In genomic region chr5:60503771-60504170, GRCh38 we compare ENCODE assay signal across 13 cellular contexts.
A peak's percentile ranks its signal among the peaks of the same experiment; 100 is the strongest.
DNase-seq lines count a peak whose midpoint lies in the region; ATAC-seq and TF ChIP-seq lines count a peak whose summit lies in the region.
"Had no signal": no experiment of that assay in that cellular context is flagged by ENCODE, and none has a peak within 500 bp of the region (broad histone marks: within the 10 kb centered on the region; RNA-seq: fewer than 3 reads in every experiment).

No MANE protein-coding gene starts in this region.

- no peaks in the 10 kb centered on the region for H3K27me3 Mint-ChIP-seq in progenitor cell of endocrine pancreas
- H3K27me3 Mint-ChIP-seq: activated naive CD8-positive, alpha-beta T cell treated with anti-CD3 and anti-CD28 coated beads for 36 hours; memory B cell had no signal

- ATAC-seq in GM19025 (IDR thresholded peaks at IDR 0.05; ENCODE audit: low read depth, unreplicated experiment) = peak; percentile 74
- peak; percentile 75 for ATAC-seq in GM21723 (IDR thresholded peaks at IDR 0.05; ENCODE audit: unreplicated experiment)
- ATAC-seq in HG03175 (IDR thresholded peaks at IDR 0.05; ENCODE audit: unreplicated experiment) = peak; percentile 81

- TF ChIP-seq CTCF in progenitor cell of endocrine pancreas (IDR thresholded peaks at IDR 0.05; ENCODE audit: unreplicated experiment) = no peak

- H3K27ac Mint-ChIP-seq in progenitor cell of endocrine pancreas = peak overlapping the region; percentile 4
- H3K27ac Mint-ChIP-seq: activated naive CD8-positive, alpha-beta T cell treated with anti-CD3 and anti-CD28 coated beads for 36 hours; memory B cell had no signal

- no peak for DNase-seq in progenitor cell of endocrine pancreas (ENCODE audit: low spot score, unreplicated experiment)
- no peak for DNase-seq in NCI-H226
- no peak for DNase-seq in NCI-H446 treated with DMSO at 0.1 percent for 48 hours (lab: John Stamatoyannopoulos, UW)
- DNase-seq in NCI-H1694 treated with DMSO at 0.1 percent for 48 hours (lab: John Stamatoyannopoulos, UW) = no peak
- DNase-seq: activated CD4-positive, CD25-positive, alpha-beta regulatory T cell treated with anti-CD3 and anti-CD28 coated beads, Interleukin-2, amount 50 U/mL, for 72 hours; activated naive CD8-positive, alpha-beta T cell treated with anti-CD3 and anti-CD28 coated beads for 36 hours; DMS 273 treated with DMSO at 0.1 percent for 48 hours; glutamatergic neuron; NCI-H2171 had no signal

- peaks cover 9% of the 10 kb centered on the region for H3K4me1 Mint-ChIP-seq in progenitor cell of endocrine pancreas (ENCODE audit: low read depth)
- H3K4me1 Mint-ChIP-seq: activated naive CD8-positive, alpha-beta T cell treated with anti-CD3 and anti-CD28 coated beads for 36 hours had no signal

- peaks cover 3% of the 10 kb centered on the region for H3K36me3 Mint-ChIP-seq in progenitor cell of endocrine pancreas (ENCODE audit: insufficient read depth)
- H3K36me3 Mint-ChIP-seq: activated naive CD8-positive, alpha-beta T cell treated with anti-CD3 and anti-CD28 coated beads for 36 hours; memory B cell had no signal

- H3K4me3 Mint-ChIP-seq in progenitor cell of endocrine pancreas (ENCODE audit: low read depth) = no peak overlapping the region
- H3K4me3 Mint-ChIP-seq: activated naive CD8-positive, alpha-beta T cell treated with anti-CD3 and anti-CD28 coated beads for 36 hours; memory B cell had no signal

- peaks cover 3% of the 10 kb centered on the region for H3K9me3 Mint-ChIP-seq in progenitor cell of endocrine pancreas (ENCODE audit: low read depth)
- H3K9me3 Mint-ChIP-seq: activated naive CD8-positive, alpha-beta T cell treated with anti-CD3 and anti-CD28 coated beads for 36 hours; memory B cell had no signal
